In the genomic region with DNA sequence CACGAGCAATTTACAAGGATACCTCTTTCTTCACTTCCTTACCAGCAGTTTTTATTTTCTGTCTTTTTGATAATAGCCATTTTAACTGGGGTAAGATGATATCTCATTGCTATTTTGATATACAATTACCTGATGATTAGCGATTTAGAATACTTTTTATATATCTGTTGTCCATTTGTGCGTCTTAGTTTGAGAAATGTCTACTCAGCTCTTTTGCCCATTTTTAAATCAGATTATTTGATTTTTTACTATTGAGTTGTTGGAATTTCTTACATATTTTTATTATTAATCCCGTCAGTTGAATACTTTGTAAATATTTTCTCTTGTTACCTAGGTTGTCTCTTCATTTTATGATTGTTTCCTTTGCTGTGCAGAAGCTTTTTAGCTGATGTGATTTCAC, we compare ENCODE assay signal across 36 cellular contexts.
"Had no signal": no experiment of that assay in that cellular context is flagged by ENCODE, and none has a peak within 500 bp of the region (broad histone marks: within the 10 kb centered on the region; RNA-seq: fewer than 3 reads in every experiment).

No MANE protein-coding gene starts in this region.

- H3K36me3 Mint-ChIP-seq: activated naive CD8-positive, alpha-beta T cell treated with anti-CD3 and anti-CD28 coated beads for 36 hours had no signal

- H3K27ac Mint-ChIP-seq: activated CD4-positive, alpha-beta memory T cell treated with anti-CD3 and anti-CD28 coated beads, Interleukin-2, amount 10 ng/mL, durations not matched to agents 7 days and 5 days; activated CD4-positive, alpha-beta T cell treated with anti-CD3 and anti-CD28 coated beads for 36 hours; activated CD4-positive, alpha-beta T cell treated with anti-CD3 and anti-CD28 coated beads, Interleukin-2, amount 10 ng/mL, durations not matched to agents 7 days and 5 days; activated naive CD4-positive, alpha-beta T cell treated with anti-CD3 and anti-CD28 coated beads for 36 hours; activated naive CD4-positive, alpha-beta T cell treated with anti-CD3 and anti-CD28 coated beads, Interleukin-2, amount 50 U/mL, for 72 hours; activated naive CD8-positive, alpha-beta T cell treated with anti-CD3 and anti-CD28 coated beads for 36 hours; activated T-cell treated with anti-CD3 and anti-CD28 coated beads, Interleukin-2, amount 50 U/mL, for 72 hours; activated T-helper 1 cell treated with anti-CD3 and anti-CD28 coated beads, Interleukin-12 subunit alpha, Interleukin-12 subunit beta, Interleukin-2, Interleukin-4 antibody, amounts not matched to agents 30 ng/mL and 10 ng/mL and 1 ng/mL, durations not matched to agents 14 hours and 24 hours and 36 hours; activated T-helper 17 cell treated with anti-CD3 and anti-CD28 coated beads, Interleukin-2, amount 50 U/mL, for 72 hours; T-helper 1 cell treated with Interleukin-12 subunit alpha and Interleukin-12 subunit beta and Interleukin-4 antibody, amounts not matched to agents 30 μg/mL and 1 μg/mL, for 36 hours; T-helper 2 cell treated with Interferon-gamma antibody and Interleukin-4, amounts not matched to agents 5 μg/mL and 100 μg/mL, for 36 hours had no signal

- H3K27me3 ChIP-seq: adrenal gland, body of pancreas, brain microvascular endothelial cell, breast epithelium had no signal

- H3K9me3 ChIP-seq: adrenal gland, body of pancreas, breast epithelium had no signal

- FAIRE-seq: TTC549 had no signal

- H3K27me3 Mint-ChIP-seq: activated CD4-positive, alpha-beta memory T cell treated with anti-CD3 and anti-CD28 coated beads, Interleukin-2, amount 10 ng/mL, durations not matched to agents 7 days and 5 days; activated CD4-positive, alpha-beta T cell treated with anti-CD3 and anti-CD28 coated beads for 36 hours; activated CD4-positive, alpha-beta T cell treated with anti-CD3 and anti-CD28 coated beads, Interleukin-2, amount 10 ng/mL, durations not matched to agents 7 days and 5 days; activated naive CD8-positive, alpha-beta T cell treated with anti-CD3 and anti-CD28 coated beads for 36 hours; activated T-helper 17 cell treated with anti-CD3 and anti-CD28 coated beads, Interleukin-2, amount 50 U/mL, for 72 hours had no signal

- H3K4me3 ChIP-seq: adrenal gland, body of pancreas, breast epithelium had no signal

- H3K9me3 Mint-ChIP-seq: activated CD4-positive, alpha-beta memory T cell treated with anti-CD3 and anti-CD28 coated beads, Interleukin-2, amount 10 ng/mL, durations not matched to agents 7 days and 5 days; activated CD4-positive, alpha-beta T cell treated with anti-CD3 and anti-CD28 coated beads, Interleukin-2, amount 10 ng/mL, durations not matched to agents 7 days and 5 days; activated naive CD4-positive, alpha-beta T cell treated with anti-CD3 and anti-CD28 coated beads for 36 hours; activated naive CD4-positive, alpha-beta T cell treated with anti-CD3 and anti-CD28 coated beads, Interleukin-2, amount 50 U/mL, for 72 hours; activated naive CD8-positive, alpha-beta T cell treated with anti-CD3 and anti-CD28 coated beads for 36 hours; activated T-cell treated with anti-CD3 and anti-CD28 coated beads, Interleukin-2, amount 50 U/mL, for 4 hours; activated T-cell treated with anti-CD3 and anti-CD28 coated beads, Interleukin-2, amount 50 U/mL, for 72 hours; activated T-helper 1 cell treated with anti-CD3 and anti-CD28 coated beads, Interleukin-12 subunit alpha, Interleukin-12 subunit beta, Interleukin-2, Interleukin-4 antibody, amounts not matched to agents 30 ng/mL and 10 ng/mL and 1 ng/mL, durations not matched to agents 14 hours and 24 hours and 36 hours; activated T-helper 17 cell treated with anti-CD3 and anti-CD28 coated beads, Interleukin-2, amount 50 U/mL, for 72 hours; T-helper 1 cell treated with Interleukin-12 subunit alpha and Interleukin-12 subunit beta and Interleukin-4 antibody, amounts not matched to agents 30 μg/mL and 1 μg/mL, for 36 hours; T-helper 2 cell treated with Interferon-gamma antibody and Interleukin-4, amounts not matched to agents 5 μg/mL and 100 μg/mL, for 36 hours had no signal

- H3K4me1 ChIP-seq: adrenal gland, body of pancreas, breast epithelium had no signal

- H3K27ac ChIP-seq: adrenal gland, body of pancreas, brain microvascular endothelial cell, breast epithelium, VCaP had no signal

- H3K4me3 Mint-ChIP-seq: activated CD4-positive, alpha-beta memory T cell treated with anti-CD3 and anti-CD28 coated beads, Interleukin-2, amount 10 ng/mL, durations not matched to agents 7 days and 5 days; activated CD4-positive, alpha-beta T cell treated with anti-CD3 and anti-CD28 coated beads for 36 hours; activated CD4-positive, alpha-beta T cell treated with anti-CD3 and anti-CD28 coated beads, Interleukin-2, amount 10 ng/mL, durations not matched to agents 7 days and 5 days; activated naive CD4-positive, alpha-beta T cell treated with anti-CD3 and anti-CD28 coated beads for 36 hours; activated naive CD8-positive, alpha-beta T cell treated with anti-CD3 and anti-CD28 coated beads for 36 hours; activated T-cell treated with anti-CD3 and anti-CD28 coated beads, Interleukin-2, amount 50 U/mL, for 4 hours; activated T-cell treated with anti-CD3 and anti-CD28 coated beads, Interleukin-2, amount 50 U/mL, for 72 hours; activated T-helper 1 cell treated with anti-CD3 and anti-CD28 coated beads, Interleukin-12 subunit alpha, Interleukin-12 subunit beta, Interleukin-2, Interleukin-4 antibody, amounts not matched to agents 30 ng/mL and 10 ng/mL and 1 ng/mL, durations not matched to agents 14 hours and 24 hours and 36 hours; activated T-helper 17 cell treated with anti-CD3 and anti-CD28 coated beads, Interleukin-2, amount 50 U/mL, for 72 hours; T-helper 1 cell treated with Interleukin-12 subunit alpha and Interleukin-12 subunit beta and Interleukin-4 antibody, amounts not matched to agents 30 μg/mL and 1 μg/mL, for 36 hours; T-helper 2 cell treated with Interferon-gamma antibody and Interleukin-4, amounts not matched to agents 5 μg/mL and 100 μg/mL, for 36 hours had no signal

- DNase-seq: activated CD4-positive, alpha-beta memory T cell treated with anti-CD3 and anti-CD28 coated beads, Interleukin-2, amount 10 ng/mL, durations not matched to agents 7 days and 5 days; activated CD4-positive, alpha-beta T cell treated with anti-CD3 and anti-CD28 coated beads for 1 hour; activated CD4-positive, alpha-beta T cell treated with anti-CD3 and anti-CD28 coated beads for 36 hours; activated CD4-positive, alpha-beta T cell treated with anti-CD3 and anti-CD28 coated beads for 48 hours; activated CD4-positive, alpha-beta T cell treated with anti-CD3 and anti-CD28 coated beads, Interleukin-2, amount 10 ng/mL, durations not matched to agents 7 days and 5 days; activated CD4-positive, alpha-beta T cell treated with anti-CD3 and anti-CD28 coated beads, Interleukin-2, amount 50 U/mL, for 48 hours; activated CD4-positive, CD25-positive, alpha-beta regulatory T cell; activated CD8-positive, alpha-beta memory T cell treated with anti-CD3 and anti-CD28 coated beads, Interleukin-2, amount 50 U/mL, for 4 hours; activated effector memory CD4-positive, alpha-beta T cell treated with anti-CD3 and anti-CD28 coated beads, Interleukin-2, amount 50 U/mL, for 16 hours; activated gamma-delta T cell treated with Interleukin-2 at 50 U/mL for 16 hours; activated naive CD4-positive, alpha-beta T cell; activated naive CD4-positive, alpha-beta T cell treated with anti-CD3 and anti-CD28 coated beads for 36 hours; activated naive CD4-positive, alpha-beta T cell treated with anti-CD3 and anti-CD28 coated beads, Interleukin-2, amount 50 U/mL, for 16 hours; activated naive CD8-positive, alpha-beta T cell treated with anti-CD3 and anti-CD28 coated beads for 36 hours; activated T-cell treated with anti-CD3 and anti-CD28 coated beads for 4 hours; activated T-cell treated with anti-CD3 and anti-CD28 coated beads, Interleukin-2, amount 50 U/mL, for 1 hour; activated T-cell treated with anti-CD3 and anti-CD28 coated beads, Interleukin-2, amount 50 U/mL, for 4 hours; activated T-cell treated with anti-CD3 and anti-CD28 coated beads, Interleukin-2, amount 50 U/mL, for 72 hours; adrenal gland; amniotic stem cell; aorta; body of pancreas; brain microvascular endothelial cell; central memory CD4-positive, alpha-beta T cell; T-helper 1 cell; T-helper 2 cell; T-helper 9 cell had no signal

- H3K36me3 ChIP-seq: adrenal gland, brain microvascular endothelial cell, breast epithelium had no signal

- ATAC-seq: activated CD4-positive, alpha-beta T cell treated with anti-CD3 and anti-CD28 coated beads for 36 hours; activated CD4-positive, CD25-positive, alpha-beta regulatory T cell treated with anti-CD3 and anti-CD28 coated beads, Interleukin-2, amount 50 U/mL, for 24 hours; activated naive CD4-positive, alpha-beta T cell treated with anti-CD3 and anti-CD28 coated beads, Interleukin-2, amount 50 U/mL, for 72 hours; activated T-cell treated with anti-CD3 and anti-CD28 coated beads, Interleukin-2, amount 50 U/mL, for 4 hours; activated T-cell treated with anti-CD3 and anti-CD28 coated beads, Interleukin-2, amount 50 U/mL, for 72 hours; activated T-helper 17 cell treated with anti-CD3 and anti-CD28 coated beads, Interleukin-2, amount 50 U/mL, for 72 hours; body of pancreas had no signal
